Comparison of ENCODE assay signal across 1 cellular context in genomic region chr5:122942164-122942914, GRCh38.
TF ChIP-seq lines count a peak whose summit lies in the region.

No MANE protein-coding gene starts in this region.

TF ChIP-seq in K562, 482 proteins besides CTCF, POLR2A, EP300 and RAD21 (continued from another document):
- TF ChIP-seq AFF4 (CRISPR knock-in tag; IDR thresholded peaks at IDR 0.05) (no peak), CTBP1 (IDR thresholded peaks at IDR 0.05; ENCODE audit: borderline replicate concordance) (peak; percentile 90), MEIS2 (IDR thresholded peaks at IDR 0.05; ENCODE audit: partially characterized antibody) (peak; percentile 100), TEAD1 (CRISPR knock-in tag; IDR thresholded peaks at IDR 0.05) (peak in 1 of 2 experiments; percentile 82; a peak in 2 of 4 replicates), ID3 (CRISPR knock-in tag; IDR thresholded peaks at IDR 0.05) (no peak), ID3 (tag; IDR thresholded peaks at IDR 0.05) (no peak), MTA1 (IDR thresholded peaks at IDR 0.05; ENCODE audit: borderline replicate concordance) (peak; percentile 85; the same call in 1 of the 2 replicates), ETV6 (IDR thresholded peaks at IDR 0.05; ENCODE audit: borderline replicate concordance in 1 of 2, low read depth in 2 of 2, low read length in 1 of 2) (0 out of 4 replicates have a peak, but pooled peaks of 1 of the 2 experiments have one; percentile 25), ETV6 (CRISPR knock-in tag; IDR thresholded peaks at IDR 0.05; ENCODE audit: borderline replicate concordance) (no peak), SMARCA4 (IDR thresholded peaks at IDR 0.05) (peak; percentile 87), HLTF (IDR thresholded peaks at IDR 0.05) (no peak), ZNF41 (CRISPR knock-in tag; conservative IDR thresholded peaks at IDR 0.05) (no peak), ZNF140 (CRISPR knock-in tag; IDR thresholded peaks at IDR 0.05) (no peak), TAF9B (IDR thresholded peaks at IDR 0.05; ENCODE audit: partially characterized antibody) (peak; percentile 36), SMARCE1 (IDR thresholded peaks at IDR 0.05) (peak; percentile 90), SETDB1 (IDR thresholded peaks at IDR 0.05; ENCODE audit: low read length) (no peak), TSC22D4 (tag; IDR thresholded peaks at IDR 0.05) (no peak), MTA3 (IDR thresholded peaks at IDR 0.05; ENCODE audit: borderline replicate concordance) (peak; percentile 53; the same call in 1 of the 2 replicates), ELF4 (CRISPR knock-in tag; IDR thresholded peaks at IDR 0.05) (peak; percentile 42; the same call in 1 of the 2 replicates), GATAD2A (IDR thresholded peaks at IDR 0.05) (peak; percentile 81), SAFB2 (IDR thresholded peaks at IDR 0.05; ENCODE audit: borderline replicate concordance, low read depth, low read length, severe bottlenecking) (no peak), BHLHE40 (IDR thresholded peaks at IDR 0.05; ENCODE audit: low read length) (no peak), RUNX1 (IDR thresholded peaks at IDR 0.05; ENCODE audit: low read depth) (no peak), SMARCC2 (IDR thresholded peaks at IDR 0.05; ENCODE audit: low read depth) (peak; percentile 64), TEAD4 (IDR thresholded peaks at IDR 0.05; ENCODE audit: low read length) (peak; percentile 87), TEAD4 (CRISPR knock-in tag; IDR thresholded peaks at IDR 0.05; ENCODE audit: borderline replicate concordance) (no peak), CBFA2T2 (conservative IDR thresholded peaks at IDR 0.05) (peak; percentile 81), U2AF1 (optimal IDR thresholded peaks at IDR 0.05; ENCODE audit: low read depth, low read length) (no peak), ZNF57 (CRISPR knock-in tag; IDR thresholded peaks at IDR 0.05) (no peak)
- TF ChIP-seq, protein P1, sequence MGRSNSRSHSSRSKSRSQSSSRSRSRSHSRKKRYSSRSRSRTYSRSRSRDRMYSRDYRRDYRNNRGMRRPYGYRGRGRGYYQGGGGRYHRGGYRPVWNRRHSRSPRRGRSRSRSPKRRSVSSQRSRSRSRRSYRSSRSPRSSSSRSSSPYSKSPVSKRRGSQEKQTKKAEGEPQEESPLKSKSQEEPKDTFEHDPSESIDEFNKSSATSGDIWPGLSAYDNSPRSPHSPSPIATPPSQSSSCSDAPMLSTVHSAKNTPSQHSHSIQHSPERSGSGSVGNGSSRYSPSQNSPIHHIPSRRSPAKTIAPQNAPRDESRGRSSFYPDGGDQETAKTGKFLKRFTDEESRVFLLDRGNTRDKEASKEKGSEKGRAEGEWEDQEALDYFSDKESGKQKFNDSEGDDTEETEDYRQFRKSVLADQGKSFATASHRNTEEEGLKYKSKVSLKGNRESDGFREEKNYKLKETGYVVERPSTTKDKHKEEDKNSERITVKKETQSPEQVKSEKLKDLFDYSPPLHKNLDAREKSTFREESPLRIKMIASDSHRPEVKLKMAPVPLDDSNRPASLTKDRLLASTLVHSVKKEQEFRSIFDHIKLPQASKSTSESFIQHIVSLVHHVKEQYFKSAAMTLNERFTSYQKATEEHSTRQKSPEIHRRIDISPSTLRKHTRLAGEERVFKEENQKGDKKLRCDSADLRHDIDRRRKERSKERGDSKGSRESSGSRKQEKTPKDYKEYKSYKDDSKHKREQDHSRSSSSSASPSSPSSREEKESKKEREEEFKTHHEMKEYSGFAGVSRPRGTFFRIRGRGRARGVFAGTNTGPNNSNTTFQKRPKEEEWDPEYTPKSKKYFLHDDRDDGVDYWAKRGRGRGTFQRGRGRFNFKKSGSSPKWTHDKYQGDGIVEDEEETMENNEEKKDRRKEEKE (IDR thresholded peaks at IDR 0.05; ENCODE audit: borderline replicate concordance in 1 of 2, control insufficient read depth in 1 of 2, low read depth in 2 of 2, low read length in 1 of 2) = no peak
